ENCODE assay signal across 24 cellular contexts in genomic region chr10:114334301-114334700, GRCh38.
DNase-seq lines count a peak whose midpoint lies in the region; ATAC-seq, FAIRE-seq and TF ChIP-seq lines count a peak whose summit lies in the region.
"Had no signal": no experiment of that assay in that cellular context is flagged by ENCODE, and none has a peak within 500 bp of the region (broad histone marks: within the 10 kb centered on the region; RNA-seq: fewer than 3 reads in every experiment).

No MANE protein-coding gene starts in this region.

- peak overlapping the region; percentile 53 for H3K27ac ChIP-seq in parathyroid adenoma
- H3K27ac ChIP-seq: gastroesophageal sphincter, KMS-11, pancreas, testis had no signal

- ATAC-seq in HG03521 (IDR thresholded peaks at IDR 0.05; ENCODE audit: unreplicated experiment) (no peak), GM21825 (IDR thresholded peaks at IDR 0.05; ENCODE audit: unreplicated experiment) (no peak)
- ATAC-seq: activated CD4-positive, alpha-beta T cell treated with anti-CD3 and anti-CD28 coated beads for 36 hours; esophagus mucosa; gastroesophageal sphincter; HCT116; pancreas; stimulated activated memory B cell treated with anti-CD40 and anti-IgM and Interleukin-4, amounts not matched to agents 10 μg/mL and 1 μg/mL and 100 μg/mL, for 72 hours had no signal

- H3K4me2 ChIP-seq in parathyroid adenoma (ENCODE audit: low read length) = no peak overlapping the region
- H3K4me2 ChIP-seq: KMS-11 had no signal

- H3K9me3 ChIP-seq in MG63 (no peaks in the 10 kb centered on the region), parathyroid adenoma (ENCODE audit: control insufficient read depth, low read length) (no peaks in the 10 kb centered on the region)
- H3K9me3 ChIP-seq: gastroesophageal sphincter, pancreas, sigmoid colon, testis had no signal

- H3K36me3 ChIP-seq in MG63 (no peaks in the 10 kb centered on the region), parathyroid adenoma (ENCODE audit: control insufficient read depth, insufficient read depth, low read length) (no peaks in the 10 kb centered on the region)
- H3K36me3 ChIP-seq: pancreas, sigmoid colon had no signal

- FAIRE-seq in GM12891 (lab: Jason Lieb, UNC) = no peak
- FAIRE-seq: pancreas had no signal

- TF ChIP-seq POLR2A in GM12891 (IDR thresholded peaks at IDR 0.05; ENCODE audit: low read depth, low read length) = no peak

- H2AFZ ChIP-seq in parathyroid adenoma = no peak overlapping the region

- DNase-seq in AG20443 (ENCODE audit: low spot score) (peak; percentile 29), MG63 (peak; percentile 51), astrocyte of the hippocampus (ENCODE audit: low read depth, low spot score) (peak; percentile 85), GM12891 (ENCODE audit: insufficient read length, low spot score) (no peak), NCI-H2029 treated with DMSO at 0.1 percent for 48 hours (lab: John Stamatoyannopoulos, UW) (no peak)
- DNase-seq: activated CD4-positive, alpha-beta T cell treated with anti-CD3 and anti-CD28 coated beads for 36 hours; CD8-positive, alpha-beta memory T cell; DMS53; effector CD4-positive, alpha-beta T cell; GF-D8; kidney glomerular epithelial cell; naive B cell; NCI-H2107; pancreas; sigmoid colon; testis had no signal

- H3K79me2 ChIP-seq in parathyroid adenoma = peaks cover 55% of the 10 kb centered on the region

- H3K27me3 ChIP-seq in MG63 (no peaks in the 10 kb centered on the region), parathyroid adenoma (ENCODE audit: control insufficient read depth, insufficient read depth, low read length) (no peaks in the 10 kb centered on the region)
- H3K27me3 ChIP-seq: gastroesophageal sphincter, pancreas, sigmoid colon, testis had no signal

- TF ChIP-seq CTCF in parathyroid adenoma (IDR thresholded peaks at IDR 0.05) = no peak

- H3K4me1 ChIP-seq in parathyroid adenoma = peaks cover 65% of the 10 kb centered on the region
- H3K4me1 ChIP-seq: pancreas had no signal

- H3K4me3 ChIP-seq in MG63 (no peak overlapping the region), parathyroid adenoma (ENCODE audit: low read depth, low read length) (no peak overlapping the region)
- H3K4me3 ChIP-seq: gastroesophageal sphincter, pancreas, sigmoid colon, testis had no signal

- no peak overlapping the region for H3K9ac ChIP-seq in parathyroid adenoma
- H3K9ac ChIP-seq: KMS-11 had no signal

TF ChIP-seq in GM12891, 5 proteins besides CTCF, POLR2A, EP300 and RAD21:
- TF ChIP-seq SPI1 (IDR thresholded peaks at IDR 0.05; ENCODE audit: low read depth, low read length) (no peak), PAX5 (IDR thresholded peaks at IDR 0.05; ENCODE audit: insufficient read depth, low read length, severe bottlenecking) (no peak), POU2F2 (IDR thresholded peaks at IDR 0.05; ENCODE audit: low read depth, low read length) (no peak), POLR2AphosphoS5 (IDR thresholded peaks at IDR 0.05; ENCODE audit: low read depth, low read length) (no peak), TAF1 (IDR thresholded peaks at IDR 0.05; ENCODE audit: low read depth, low read length) (no peak)

Comparison
In these comparisons a context has a peak if more than half of its experiments do, and no peak if none do; other contexts are left out.
1. DNase-seq: peak in AG20443 (single experiment), MG63 (single experiment) and astrocyte of the hippocampus (single experiment); none in GM12891 (single experiment) and NCI-H2029 treated with DMSO at 0.1 percent for 48 hours (single experiment).